26 cellular contexts compared by ENCODE assay signal in the genomic region with DNA sequence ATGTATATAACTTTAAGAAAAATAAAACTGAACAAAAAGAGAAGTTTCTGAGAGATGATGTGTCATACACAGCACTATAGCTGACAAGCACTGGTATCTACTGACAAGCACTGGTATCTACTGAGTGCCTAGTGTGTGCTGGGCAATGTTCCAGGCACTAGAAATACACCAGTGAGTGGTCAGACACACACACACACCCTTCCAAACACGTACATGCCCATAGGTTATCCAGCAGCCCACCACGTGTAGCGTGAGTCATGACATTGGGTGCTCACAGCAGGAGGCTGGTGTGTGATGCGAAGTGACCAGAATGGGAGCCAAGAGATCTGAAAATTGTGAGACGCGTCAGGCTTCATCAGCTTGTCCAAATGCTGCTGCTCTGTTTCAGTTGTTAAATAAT. TPM values are rescaled to one million over a fixed set of nuclear protein-coding genes. Genes with fewer than 3 reads are reported as not detected.
DNase-seq lines count a peak whose midpoint lies in the region; TF ChIP-seq lines count a peak whose summit lies in the region.
"Had no signal": no experiment of that assay in that cellular context is flagged by ENCODE, and none has a peak within 500 bp of the region (broad histone marks: within the 10 kb centered on the region; RNA-seq: fewer than 3 reads in every experiment).

No MANE protein-coding gene starts in this region.

- intact Hi-C loops in MCF 10A (cut with micrococcal nuclease) = no loop called here
- intact Hi-C loops in breast epithelium (cut with DNase I; ENCODE audit: low total_unique reads) = no loop called here

- no TSS peak for BruUV-seq in MCF 10A (replicated peaks; lab: Mats Ljungman, UMichigan)

- H3K9me3 ChIP-seq in breast epithelium = no peaks in the 10 kb centered on the region
- H3K9me3 ChIP-seq: psoas muscle, SJCRH30 had no signal

- H3K27me3 Mint-ChIP-seq in MCF 10A (ENCODE audit: insufficient read depth, unreplicated experiment) (no peaks in the 10 kb centered on the region), osteocyte (ENCODE audit: unreplicated experiment) (peaks cover 69% of the 10 kb centered on the region), nephron progenitor cell (ENCODE audit: low read depth, poor library complexity) (peaks cover 9% of the 10 kb centered on the region)

- TF ChIP-seq CTCF in MCF 10A (IDR thresholded peaks at IDR 0.05; ENCODE audit: unreplicated experiment) (no peak), breast epithelium (IDR thresholded peaks at IDR 0.05) (no peak), choroid plexus epithelial cell (conservative IDR thresholded peaks at IDR 0.05; ENCODE audit: low read depth, low read length) (no peak), osteocyte (IDR thresholded peaks at IDR 0.05) (no peak), nephron progenitor cell (IDR thresholded peaks at IDR 0.05) (no peak)

- H3K9me3 Mint-ChIP-seq in MCF 10A (ENCODE audit: unreplicated experiment) (no peaks in the 10 kb centered on the region), osteocyte (ENCODE audit: unreplicated experiment) (no peaks in the 10 kb centered on the region), nephron progenitor cell (no peaks in the 10 kb centered on the region)
- H3K9me3 Mint-ChIP-seq: activated T-cell treated with anti-CD3 and anti-CD28 coated beads, Interleukin-2, amount 50 U/mL, for 4 hours; type B pancreatic cell had no signal

- H3K4me1 Mint-ChIP-seq in MCF 10A (ENCODE audit: insufficient read depth, unreplicated experiment) = peaks cover 17% of the 10 kb centered on the region
- H3K4me1 Mint-ChIP-seq in osteocyte (ENCODE audit: unreplicated experiment) = no peaks in the 10 kb centered on the region
- peaks cover 28% of the 10 kb centered on the region for H3K4me1 Mint-ChIP-seq in nephron progenitor cell

- H3K36me3 Mint-ChIP-seq in MCF 10A (ENCODE audit: insufficient read depth, unreplicated experiment) (no peaks in the 10 kb centered on the region), osteocyte (ENCODE audit: unreplicated experiment) (no peaks in the 10 kb centered on the region), nephron progenitor cell (ENCODE audit: low read depth) (no peaks in the 10 kb centered on the region)
- H3K36me3 Mint-ChIP-seq: type B pancreatic cell had no signal

- H3K4me3 Mint-ChIP-seq in MCF 10A (ENCODE audit: unreplicated experiment) = no peak overlapping the region
- H3K4me3 Mint-ChIP-seq in osteocyte (ENCODE audit: unreplicated experiment) = no peak overlapping the region
- H3K4me3 Mint-ChIP-seq in nephron progenitor cell = no peak overlapping the region
- H3K4me3 Mint-ChIP-seq: activated CD8-positive, alpha-beta T cell treated with anti-CD3 and anti-CD28 coated beads, Interleukin-2, amount 10 ng/mL, durations not matched to agents 7 days and 5 days; activated T-cell treated with anti-CD3 and anti-CD28 coated beads, Interleukin-2, amount 50 U/mL, for 4 hours; type B pancreatic cell had no signal

- H3K27ac Mint-ChIP-seq in MCF 10A (ENCODE audit: low read depth, unreplicated experiment) (no peak overlapping the region), osteocyte (ENCODE audit: unreplicated experiment) (no peak overlapping the region), nephron progenitor cell (no peak overlapping the region)
- H3K27ac Mint-ChIP-seq: activated CD8-positive, alpha-beta T cell treated with anti-CD3 and anti-CD28 coated beads, Interleukin-2, amount 10 ng/mL, durations not matched to agents 7 days and 5 days; type B pancreatic cell had no signal

- H3K36me3 ChIP-seq in breast epithelium = no peaks in the 10 kb centered on the region
- H3K36me3 ChIP-seq: SJCRH30 had no signal

- no peak overlapping the region for H3K27ac ChIP-seq in breast epithelium
- H3K27ac ChIP-seq: HL-60, PC-9, psoas muscle, SJCRH30 had no signal

- POLR2A ChIA-PET in MCF 10A (lab: Yijun Ruan, JAX) = interaction anchor here (1.4 to 2.0 kb wide), 3 partner anchors 12 to 173 kb away, joined by 5 to 9 read pairs (median 9); a partner anchor contains a TSS

- peaks cover 0 to 15% of the 10 kb centered on the region in 2 donors for H3K27me3 ChIP-seq in breast epithelium
- H3K27me3 ChIP-seq: SJCRH30 had no signal

- CTCF ChIA-PET in MCF 10A (lab: Yijun Ruan, JAX) = interaction anchor here (0.6 to 1.8 kb wide), 2 partner anchors 54 to 190 kb away, joined by 3 to 7 read pairs; no protein-coding TSS in a partner anchor

- no peak for TF ChIP-seq POLR2A in breast epithelium (IDR thresholded peaks at IDR 0.05)

- DNase-seq in MCF 10A (ENCODE audit: unreplicated experiment) = peak; percentile 85
- DNase-seq in breast epithelium (ENCODE audit: low spot score in 2 of 2) = no peak
- peak; percentile 32 for DNase-seq in OCI-M1 (lab: John Stamatoyannopoulos, UW)
- peak; percentile 28 for DNase-seq in choroid plexus epithelial cell (ENCODE audit: low read depth)
- peak; percentile 30 for DNase-seq in osteocyte (ENCODE audit: extremely low spot score, unreplicated experiment)
- DNase-seq in nephron progenitor cell = no peak
- DNase-seq in COR-L47 (lab: John Stamatoyannopoulos, UW) = no peak
- DNase-seq in occipital lobe (lab: John Stamatoyannopoulos, UW) = no peak
- DNase-seq: 8988T; activated CD4-positive, alpha-beta T cell treated with anti-CD3 and anti-CD28 coated beads for 1 hour; activated CD8-positive, alpha-beta T cell treated with anti-CD3 and anti-CD28 coated beads, Interleukin-2, amount 10 ng/mL, durations not matched to agents 7 days and 5 days; activated naive CD4-positive, alpha-beta T cell; activated T-cell treated with anti-CD3 and anti-CD28 coated beads, Interleukin-2, amount 50 U/mL, for 4 hours; cortex of kidney; DND-41; H7; kidney; MM.1S; NCI-H524; PC-9; psoas muscle; SJCRH30; stimulated activated CD4-positive, alpha-beta T cell treated with anti-CD3 and anti-CD28 coated beads, Interleukin-1b, Interleukin-23, amount 100 ng/mL, for 48 hours had no signal

- H3K4me1 ChIP-seq in breast epithelium = no peaks in the 10 kb centered on the region
- H3K4me1 ChIP-seq: psoas muscle, SJCRH30 had no signal

- H3K4me3 ChIP-seq in breast epithelium = no peak overlapping the region
- no peak overlapping the region for H3K4me3 ChIP-seq in choroid plexus epithelial cell (ENCODE audit: low read depth, low read length)
- H3K4me3 ChIP-seq: GM12878, PC-9, psoas muscle, SJCRH30 had no signal

RNA-seq across cellular contexts. Expression of a gene that starts 12.2 kb away (rescaled TPM):
- 1.6 and 2.3 TPM in 2 replicates for total RNA-seq in MCF 10A (2022)
- 10 to 100 TPM in 1 of 3 donors, 1 to 10 TPM in 2; 6.6 to 15.4 (median 7.5) TPM for total RNA-seq in breast epithelium
- total RNA-seq in osteocyte = 1.2 and 1.3 TPM in 2 replicates
- total RNA-seq in occipital lobe = 49.8 TPM
- total RNA-seq: activated CD8-positive, alpha-beta T cell treated with anti-CD3 and anti-CD28 coated beads, Interleukin-2, amount 10 ng/mL, durations not matched to agents 7 days and 5 days; GM12878 had no signal

Comparison
In these comparisons a context has a peak if more than half of its experiments do, and no peak if none do; other contexts are left out.
1. DNase-seq: peak in MCF 10A (single experiment), OCI-M1 (single experiment), choroid plexus epithelial cell (single experiment) and osteocyte (single experiment); none in breast epithelium (0 of 2), nephron progenitor cell (single experiment), COR-L47 (single experiment) and occipital lobe (single experiment).